ENCODE assay signal across 13 cellular contexts in genomic region chr7:139830292-139830691, GRCh38. TPM values are rescaled to one million over a fixed set of nuclear protein-coding genes. Genes with fewer than 3 reads are reported as not detected.
DNase-seq lines count a peak whose midpoint lies in the region; ATAC-seq and TF ChIP-seq lines count a peak whose summit lies in the region.
"Had no signal": no experiment of that assay in that cellular context is flagged by ENCODE, and none has a peak within 500 bp of the region (broad histone marks: within the 10 kb centered on the region; RNA-seq: fewer than 3 reads in every experiment).

No MANE protein-coding gene starts in this region.

- H3K27ac ChIP-seq in left lung = peak overlapping the region in 1 of 2 donors; percentile 87
- H3K27ac ChIP-seq in subcutaneous abdominal adipose tissue (ENCODE audit: low read depth, low read length) = no peak overlapping the region
- H3K27ac ChIP-seq: uterus had no signal

- no peak for DNase-seq in activated T-cell treated with anti-CD3 and anti-CD28 coated beads, Interleukin-2, amount 50 U/mL, for 24 hours
- no peak for DNase-seq in activated T-cell treated with anti-CD3 and anti-CD28 coated beads, Interleukin-2, amount 50 U/mL, for 48 hours
- DNase-seq in T-helper 17 cell = no peak
- no peak for DNase-seq in left lung
- DNase-seq in mesenteric fat pad (ENCODE audit: low spot score) = no peak
- DNase-seq in inferior parietal cortex (ENCODE audit: extremely low spot score) = no peak
- no peak for DNase-seq in T-helper 9 cell
- DNase-seq: amniotic stem cell, NCI-H226, SIG-M5, uterus had no signal

- TF ChIP-seq CTCF in left lung (IDR thresholded peaks at IDR 0.05) = no peak

- intact Hi-C loops in left lung (cut with DNase I) = no loop called here

- H3K4me3 Mint-ChIP-seq in activated T-cell treated with anti-CD3 and anti-CD28 coated beads, Interleukin-2, amount 50 U/mL, for 24 hours = peak overlapping the region; percentile 70
- H3K4me3 Mint-ChIP-seq in T-helper 17 cell = peak overlapping the region; percentile 89

- ATAC-seq in T-helper 17 cell (no peak), left lung (no peak)

- H3K4me1 ChIP-seq in left lung (peaks cover 15 to 37% of the 10 kb centered on the region in 2 donors), subcutaneous abdominal adipose tissue (ENCODE audit: control insufficient read depth in 5 of 5, insufficient read depth in 5 of 5, low read length in 5 of 5) (no peaks in the 10 kb centered on the region)
- H3K4me1 ChIP-seq: uterus had no signal

- H3K36me3 ChIP-seq in left lung = no peaks in the 10 kb centered on the region
- no peaks in the 10 kb centered on the region for H3K36me3 ChIP-seq in subcutaneous abdominal adipose tissue (ENCODE audit: control insufficient read depth in 5 of 5, insufficient read depth in 5 of 5, low read length in 5 of 5)
- H3K36me3 ChIP-seq: HAP-1, uterus had no signal

- H3K27ac Mint-ChIP-seq in activated T-cell treated with anti-CD3 and anti-CD28 coated beads, Interleukin-2, amount 50 U/mL, for 24 hours = peak overlapping the region; percentile 86
- H3K27ac Mint-ChIP-seq in T-helper 17 cell = peak overlapping the region; percentile 97

- no peak overlapping the region for H3K9ac ChIP-seq in subcutaneous abdominal adipose tissue (ENCODE audit: low read length in 5 of 5)

- peaks cover 28% of the 10 kb centered on the region for H3K4me1 Mint-ChIP-seq in activated T-cell treated with anti-CD3 and anti-CD28 coated beads, Interleukin-2, amount 50 U/mL, for 24 hours (ENCODE audit: low read depth)
- H3K4me1 Mint-ChIP-seq in T-helper 17 cell = peaks cover 27% of the 10 kb centered on the region

- H3K36me3 Mint-ChIP-seq in activated T-cell treated with anti-CD3 and anti-CD28 coated beads, Interleukin-2, amount 50 U/mL, for 24 hours (ENCODE audit: low read depth) = peaks cover 2% of the 10 kb centered on the region
- H3K36me3 Mint-ChIP-seq in T-helper 17 cell (ENCODE audit: low read depth) = no peaks in the 10 kb centered on the region

- peak overlapping the region; percentile 0 to 57 for H3K4me3 ChIP-seq in left lung
- peak overlapping the region in 4 of 5 donors; percentile 39 to 60 (median 49) for H3K4me3 ChIP-seq in subcutaneous abdominal adipose tissue (ENCODE audit: low read depth in 1 of 5, low read length in 5 of 5)
- H3K4me3 ChIP-seq: HAP-1, uterus had no signal

- H3K27me3 ChIP-seq in left lung (no peaks in the 10 kb centered on the region), subcutaneous abdominal adipose tissue (ENCODE audit: control insufficient read depth in 5 of 5, insufficient read depth in 4 of 5, low read length in 5 of 5) (no peaks in the 10 kb centered on the region)
- H3K27me3 ChIP-seq: uterus had no signal

- H3K27me3 Mint-ChIP-seq in activated T-cell treated with anti-CD3 and anti-CD28 coated beads, Interleukin-2, amount 50 U/mL, for 24 hours = peaks cover 3% of the 10 kb centered on the region
- peaks cover 5% of the 10 kb centered on the region for H3K27me3 Mint-ChIP-seq in T-helper 17 cell

- no peaks in the 10 kb centered on the region for H3K9me3 ChIP-seq in T-helper 17 cell (ENCODE audit: control insufficient read depth, low read length, poor library complexity, severe bottlenecking)
- H3K9me3 ChIP-seq in left lung = peaks cover 0 to 2% of the 10 kb centered on the region in 2 donors
- H3K9me3 ChIP-seq in subcutaneous abdominal adipose tissue (ENCODE audit: control insufficient read depth in 5 of 5, low read length in 5 of 5) = no peaks in the 10 kb centered on the region
- H3K9me3 ChIP-seq: HAP-1, uterus had no signal

- H3K9me3 Mint-ChIP-seq in activated T-cell treated with anti-CD3 and anti-CD28 coated beads, Interleukin-2, amount 50 U/mL, for 24 hours = peaks cover 11% of the 10 kb centered on the region

RNA-seq across cellular contexts. Expression of gene TBXAS1, which starts 1.2 kb away (rescaled TPM):
- total RNA-seq in T-helper 17 cell (10 to 100 TPM; 19.6 to 20.9 TPM), left lung (100 to 1,000 TPM in 1 of 2 donors, 10 to 100 TPM in 1; 38.4 to 103 TPM), mesenteric fat pad (35.2 TPM)

RNA-seq across cellular contexts. Expression of gene HIPK2, which starts 52.5 kb away (rescaled TPM):
- total RNA-seq in T-helper 17 cell = 10 to 100 TPM; 36.9 to 42.9 TPM
- 10 to 100 TPM; 42.8 to 61.8 TPM for total RNA-seq in left lung
- total RNA-seq in mesenteric fat pad = 217 TPM
